1 cellular context compared by ENCODE assay signal in the genomic region with DNA sequence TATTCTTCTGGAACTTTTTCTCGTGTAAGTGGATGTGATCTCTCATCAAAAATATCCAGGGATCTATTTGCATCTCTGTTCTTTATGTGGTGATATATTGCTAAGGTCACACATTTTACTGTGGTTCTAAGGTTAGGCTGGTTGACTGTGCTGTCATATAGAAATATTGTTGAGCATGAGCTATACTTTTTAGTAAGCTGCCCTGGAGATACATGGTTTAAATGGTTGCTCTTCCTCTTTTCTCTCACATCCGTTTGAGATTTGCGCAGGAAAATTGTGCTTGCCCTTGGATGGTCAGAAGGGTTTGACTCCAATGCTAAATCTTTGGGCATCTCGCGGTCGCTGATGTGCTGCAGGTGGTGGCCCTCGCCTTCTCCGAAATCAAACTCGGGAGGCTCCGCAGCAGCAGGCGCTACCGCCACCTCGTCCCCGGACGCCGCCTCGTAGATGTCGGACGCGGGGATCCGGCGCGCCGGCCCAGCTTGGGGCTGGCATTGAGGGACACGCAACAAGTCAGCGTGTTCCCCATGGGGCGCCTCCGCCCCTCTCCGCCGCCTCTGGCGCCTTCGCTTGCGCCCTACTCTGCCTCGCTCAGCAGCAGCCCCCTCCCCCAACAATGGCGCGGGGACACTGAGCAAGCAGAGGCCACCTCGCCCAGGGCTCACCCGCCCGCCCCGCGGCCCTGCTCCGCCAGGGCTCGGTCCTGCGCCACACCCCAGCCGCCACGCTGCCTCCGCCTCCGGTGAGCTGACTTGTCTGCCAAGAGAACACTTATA.
TF ChIP-seq lines count a peak whose summit lies in the region.

No MANE protein-coding gene starts in this region.

TF ChIP-seq in GM23338, 12 proteins besides CTCF, POLR2A, EP300 and RAD21 (continued from another document):
- TF ChIP-seq POLR2AphosphoS5 (IDR thresholded peaks at IDR 0.05; ENCODE audit: low read depth) (no peak), JUNB (IDR thresholded peaks at IDR 0.05; ENCODE audit: unreplicated experiment) (no peak), EZH2 (IDR thresholded peaks at IDR 0.05; ENCODE audit: low read depth, unreplicated experiment) (no peak)
